33 cellular contexts compared by ENCODE assay signal in the genomic region with DNA sequence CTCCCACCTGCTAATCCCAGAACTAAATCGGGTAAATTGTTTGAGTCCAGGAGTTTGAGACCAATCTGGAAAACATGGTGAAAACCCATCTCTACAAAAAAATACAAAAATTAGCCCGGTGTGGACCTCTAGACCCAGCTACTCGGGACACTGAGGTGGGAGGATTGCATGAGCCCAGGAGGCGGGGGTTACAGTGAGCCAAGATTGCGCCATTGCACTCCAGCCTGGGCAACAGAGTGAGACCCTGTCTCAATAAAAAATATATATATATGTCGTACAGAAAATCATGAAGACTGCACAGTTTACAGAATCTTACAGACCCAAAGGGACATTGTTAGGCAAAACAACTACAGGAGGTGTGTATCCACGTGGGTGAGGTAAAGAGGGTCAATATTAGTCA.
"Had no signal": no experiment of that assay in that cellular context is flagged by ENCODE, and none has a peak within 500 bp of the region (broad histone marks: within the 10 kb centered on the region; RNA-seq: fewer than 3 reads in every experiment).

No MANE protein-coding gene starts in this region.

- H3K36me3 ChIP-seq: adrenal gland, ascending aorta, brain microvascular endothelial cell, breast epithelium, cardiac muscle cell had no signal

- DNase-seq: activated effector memory CD4-positive, alpha-beta T cell treated with anti-CD3 and anti-CD28 coated beads, Interleukin-2, amount 50 U/mL, for 16 hours; activated effector memory CD4-positive, alpha-beta T cell treated with Interleukin-2 at 50 U/mL for 16 hours; activated gamma-delta T cell; activated gamma-delta T cell treated with Interleukin-2 at 50 U/mL for 16 hours; activated naive CD4-positive, alpha-beta T cell; activated naive CD4-positive, alpha-beta T cell treated with anti-CD3 and anti-CD28 coated beads for 36 hours; activated naive CD4-positive, alpha-beta T cell treated with anti-CD3 and anti-CD28 coated beads, Interleukin-2, amount 10 ng/mL, durations not matched to agents 7 days and 5 days; activated naive CD4-positive, alpha-beta T cell treated with anti-CD3 and anti-CD28 coated beads, Interleukin-2, amount 50 U/mL, for 16 hours; activated naive CD4-positive, alpha-beta T cell treated with Interleukin-2 at 50 U/mL for 16 hours; activated naive CD8-positive, alpha-beta T cell treated with anti-CD3 and anti-CD28 coated beads for 36 hours; activated naive CD8-positive, alpha-beta T cell treated with anti-CD3 and anti-CD28 coated beads, Interleukin-2, amount 10 ng/mL, durations not matched to agents 7 days and 5 days; activated naive CD8-positive, alpha-beta T cell treated with anti-CD3 and anti-CD28 coated beads, Interleukin-2, amount 50 U/mL, for 24 hours; activated T-cell treated with anti-CD3 and anti-CD28 coated beads, Interleukin-2, amount 50 U/mL, for 1 hour; activated T-cell treated with anti-CD3 and anti-CD28 coated beads, Interleukin-2, amount 50 U/mL, for 24 hours; activated T-cell treated with anti-CD3 and anti-CD28 coated beads, Interleukin-2, amount 50 U/mL, for 4 hours; activated T-cell treated with anti-CD3 and anti-CD28 coated beads, Interleukin-2, amount 50 U/mL, for 48 hours; activated T-cell treated with anti-CD3 and anti-CD28 coated beads, Interleukin-2, amount 50 U/mL, for 72 hours; adrenal gland; amniotic stem cell; amygdala; anterior cingulate cortex; body of pancreas; brain microvascular endothelial cell; caudate nucleus; central memory CD4-positive, alpha-beta T cell; cerebellar nuclear complex had no signal

- FAIRE-seq: astrocyte, bronchial epithelial cell had no signal

- H3K27ac ChIP-seq: adrenal gland, ascending aorta, body of pancreas, brain microvascular endothelial cell, breast epithelium, cardiac muscle cell had no signal

- H3K9me3 ChIP-seq: adrenal gland, ascending aorta, body of pancreas, breast epithelium had no signal

- ATAC-seq: activated naive CD4-positive, alpha-beta T cell treated with anti-CD3 and anti-CD28 coated beads, Interleukin-2, amount 50 U/mL, for 72 hours; activated naive CD8-positive, alpha-beta T cell treated with anti-CD3 and anti-CD28 coated beads, Interleukin-2, amount 50 U/mL, for 24 hours; activated T-cell treated with anti-CD3 and anti-CD28 coated beads, Interleukin-2, amount 50 U/mL, for 4 hours; activated T-cell treated with anti-CD3 and anti-CD28 coated beads, Interleukin-2, amount 50 U/mL, for 72 hours; activated T-helper 17 cell treated with anti-CD3 and anti-CD28 coated beads, Interleukin-2, amount 50 U/mL, for 72 hours; body of pancreas had no signal

- H3K27me3 ChIP-seq: adrenal gland, ascending aorta, body of pancreas, brain microvascular endothelial cell, breast epithelium, cardiac muscle cell had no signal

- H3K4me3 ChIP-seq: adrenal gland, ascending aorta, body of pancreas, breast epithelium, cardiac muscle cell had no signal
